Comparison of ENCODE assay signal across 23 cellular contexts in the genomic region with DNA sequence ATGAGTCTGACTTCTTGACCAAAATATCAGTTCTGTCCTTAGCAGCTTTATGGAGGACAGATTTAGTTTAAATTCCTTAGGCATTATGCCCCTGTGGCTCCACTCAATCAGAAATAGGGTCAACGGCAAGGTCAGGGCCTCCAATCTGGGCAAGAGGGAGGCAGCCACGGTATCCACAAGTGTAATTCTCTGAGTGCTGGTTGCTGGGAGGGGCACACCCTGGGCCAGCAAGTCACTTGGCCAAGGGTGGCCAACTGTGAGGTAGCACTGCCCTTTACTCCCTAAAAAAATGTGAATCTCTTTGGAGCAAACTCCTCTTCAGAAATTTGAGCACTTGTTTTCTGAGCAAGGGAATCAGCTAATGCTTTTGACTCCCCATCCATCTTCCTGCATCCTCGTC. TPM values are rescaled to one million over a fixed set of nuclear protein-coding genes. Genes with fewer than 3 reads are reported as not detected.
"Had no signal": no experiment of that assay in that cellular context is flagged by ENCODE, and none has a peak within 500 bp of the region (broad histone marks: within the 10 kb centered on the region; RNA-seq: fewer than 3 reads in every experiment).

No MANE protein-coding gene starts in this region.

- H3K36me3 Mint-ChIP-seq: IgD-negative memory B cell had no signal

- H3K4me3 ChIP-seq: SJSA1, SK-N-MC had no signal

- H3K27ac ChIP-seq: SJSA1, SK-N-MC had no signal

- H3K27ac Mint-ChIP-seq: IgD-negative memory B cell had no signal

- DNase-seq: KBM-7, MV-4-11, NCI-H1048, NCI-H1105, NCI-H1417, NCI-H1436 treated with DMSO at 0.1 percent for 48 hours, NCI-H1694, NCI-H187 treated with DMSO at 0.1 percent for 48 hours, NCI-H2029 treated with DMSO at 0.1 percent for 48 hours, NCI-H2171 treated with DMSO at 0.1 percent for 48 hours, NCI-H524, NCI-H774, Right ventricle myocardium superior, RPMI8226, SIG-M5, SW 1271 had no signal

- H3K9me3 ChIP-seq: SJSA1 had no signal

- H3K27me3 ChIP-seq: SJSA1 had no signal

- H3K36me3 ChIP-seq: SJSA1 had no signal

RNA-seq across cellular contexts. Expression of a gene that starts 12.8 kb away (rescaled TPM):
- total RNA-seq: HT1080, LHCN-M2, MCF 10A, NCI-H460, Right ventricle myocardium superior, SJSA1 had no signal
- polyA plus RNA-seq: IgD-negative memory B cell had no signal

RNA-seq across cellular contexts. Expression of a gene that starts 17.7 kb away (rescaled TPM):
- polyA plus RNA-seq: IgD-negative memory B cell had no signal

RNA-seq across cellular contexts. Expression of a gene that starts 48.1 kb away (rescaled TPM):
- total RNA-seq: MCF 10A, NCI-H460, SJSA1 had no signal
